13 cellular contexts compared by ENCODE assay signal in the genomic region with DNA sequence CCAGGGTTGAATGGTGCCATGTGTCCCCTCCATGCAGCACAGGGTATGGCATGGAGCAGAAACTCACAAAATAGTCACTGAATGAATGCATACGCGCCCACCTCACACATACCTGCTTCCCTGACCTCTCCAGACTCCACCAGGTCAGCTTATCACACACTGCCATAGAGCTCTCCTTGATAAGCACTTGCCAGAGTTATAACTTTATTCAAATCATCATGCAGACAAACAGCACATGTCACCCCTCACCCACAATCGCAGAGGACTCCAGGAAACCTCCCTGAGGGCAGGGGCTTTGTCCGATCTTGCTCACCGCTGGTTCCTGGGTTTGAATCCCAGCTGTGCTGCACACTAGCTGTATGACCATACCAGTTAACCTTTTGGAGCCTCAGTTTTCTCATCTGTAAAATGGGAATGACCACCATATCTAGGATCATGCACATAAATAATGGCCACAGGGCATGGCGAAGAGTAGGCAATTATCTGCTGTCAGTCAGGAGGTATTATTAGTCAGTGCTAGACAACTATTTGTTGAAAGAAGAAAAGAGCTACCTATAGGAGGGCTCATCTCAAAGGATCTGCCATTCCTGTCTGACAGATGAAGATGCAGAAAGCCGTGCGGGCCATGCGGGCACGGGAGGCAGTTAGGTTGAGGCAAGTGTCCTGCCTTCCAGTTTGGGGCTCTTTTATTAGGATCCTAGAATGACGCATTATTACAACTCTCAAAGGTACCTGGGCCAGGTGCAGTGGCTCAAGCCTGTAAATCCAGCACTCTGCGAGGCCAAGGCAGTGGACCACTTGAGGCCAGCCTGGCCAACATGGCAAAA. TPM values are rescaled to one million over a fixed set of nuclear protein-coding genes. Genes with fewer than 3 reads are reported as not detected.
DNase-seq lines count a peak whose midpoint lies in the region; ATAC-seq and TF ChIP-seq lines count a peak whose summit lies in the region.
"Had no signal": no experiment of that assay in that cellular context is flagged by ENCODE, and none has a peak within 500 bp of the region (broad histone marks: within the 10 kb centered on the region; RNA-seq: fewer than 3 reads in every experiment).

No MANE protein-coding gene starts in this region.

- CTCF ChIA-PET in activated CD4-positive, alpha-beta memory T cell treated with anti-CD3 and anti-CD28 coated beads, Interleukin-2, amount 10 ng/mL, durations not matched to agents 7 days and 5 days (lab: Charles Lee): interaction anchor here (0.6 to 14.8 kb wide), 5 partner anchors 9 to 114 kb away, joined by 3 to 208 read pairs (median 3); a partner anchor contains a TSS

- H3K9me3 Mint-ChIP-seq in activated T-cell treated with anti-CD3 and anti-CD28 coated beads, Interleukin-2, amount 50 U/mL, for 72 hours: peaks cover 0 to 2% of the 10 kb centered on the region in 2 donors
- no peaks in the 10 kb centered on the region for H3K9me3 Mint-ChIP-seq in activated CD4-positive, alpha-beta memory T cell treated with anti-CD3 and anti-CD28 coated beads, Interleukin-2, amount 10 ng/mL, durations not matched to agents 7 days and 5 days
- H3K9me3 Mint-ChIP-seq in glutamatergic neuron (ENCODE audit: unreplicated experiment): no peaks in the 10 kb centered on the region
- no peaks in the 10 kb centered on the region for H3K9me3 Mint-ChIP-seq in stimulated activated memory B cell treated with anti-CD40 and anti-IgM and Interleukin-4, amounts not matched to agents 10 μg/mL and 1 μg/mL and 100 μg/mL, for 72 hours
- H3K9me3 Mint-ChIP-seq: WTC11 had no signal

- H3K27me3 Mint-ChIP-seq in activated T-cell treated with anti-CD3 and anti-CD28 coated beads, Interleukin-2, amount 50 U/mL, for 72 hours (ENCODE audit: low read depth): no peaks in the 10 kb centered on the region
- H3K27me3 Mint-ChIP-seq in activated CD4-positive, alpha-beta memory T cell treated with anti-CD3 and anti-CD28 coated beads, Interleukin-2, amount 10 ng/mL, durations not matched to agents 7 days and 5 days: no peaks in the 10 kb centered on the region
- no peaks in the 10 kb centered on the region for H3K27me3 Mint-ChIP-seq in glutamatergic neuron (ENCODE audit: unreplicated experiment)
- no peaks in the 10 kb centered on the region for H3K27me3 Mint-ChIP-seq in stimulated activated memory B cell treated with anti-CD40 and anti-IgM and Interleukin-4, amounts not matched to agents 10 μg/mL and 1 μg/mL and 100 μg/mL, for 72 hours

- peaks cover 51% of the 10 kb centered on the region for H3K4me1 Mint-ChIP-seq in activated T-cell treated with anti-CD3 and anti-CD28 coated beads, Interleukin-2, amount 50 U/mL, for 72 hours (ENCODE audit: low read depth)
- peaks cover 42% of the 10 kb centered on the region for H3K4me1 Mint-ChIP-seq in activated CD4-positive, alpha-beta memory T cell treated with anti-CD3 and anti-CD28 coated beads, Interleukin-2, amount 10 ng/mL, durations not matched to agents 7 days and 5 days
- peaks cover 14% of the 10 kb centered on the region for H3K4me1 Mint-ChIP-seq in glutamatergic neuron (ENCODE audit: low read depth, unreplicated experiment)
- H3K4me1 Mint-ChIP-seq in stimulated activated memory B cell treated with anti-CD40 and anti-IgM and Interleukin-4, amounts not matched to agents 10 μg/mL and 1 μg/mL and 100 μg/mL, for 72 hours: peaks cover 56% of the 10 kb centered on the region
- H3K4me1 Mint-ChIP-seq: WTC11 had no signal

- TF ChIP-seq CTCF in glutamatergic neuron (IDR thresholded peaks at IDR 0.05; ENCODE audit: partially characterized antibody, unreplicated experiment): no peak

- DNase-seq in activated T-cell treated with anti-CD3 and anti-CD28 coated beads, Interleukin-2, amount 50 U/mL, for 72 hours: no peak
- no peak for DNase-seq in activated T-cell treated with anti-CD3 and anti-CD28 coated beads, Interleukin-2, amount 50 U/mL, for 1 hour
- no peak for DNase-seq in activated CD4-positive, alpha-beta memory T cell treated with anti-CD3 and anti-CD28 coated beads, Interleukin-2, amount 10 ng/mL, durations not matched to agents 7 days and 5 days
- DNase-seq in glutamatergic neuron (no peak), HK-2 (ENCODE audit: unreplicated experiment) (no peak), CD1c-positive myeloid dendritic cell (ENCODE audit: extremely low spot score) (no peak), NCI-H2227 treated with DMSO at 0.1 percent for 48 hours (lab: John Stamatoyannopoulos, UW) (no peak)
- DNase-seq: DMS79, left colon, NCI-H1092 had no signal

- H3K4me3 Mint-ChIP-seq in activated T-cell treated with anti-CD3 and anti-CD28 coated beads, Interleukin-2, amount 50 U/mL, for 72 hours: no peak overlapping the region
- no peak overlapping the region for H3K4me3 Mint-ChIP-seq in activated CD4-positive, alpha-beta memory T cell treated with anti-CD3 and anti-CD28 coated beads, Interleukin-2, amount 10 ng/mL, durations not matched to agents 7 days and 5 days
- peak overlapping the region; percentile 13 for H3K4me3 Mint-ChIP-seq in glutamatergic neuron (ENCODE audit: unreplicated experiment)
- no peak overlapping the region for H3K4me3 Mint-ChIP-seq in stimulated activated memory B cell treated with anti-CD40 and anti-IgM and Interleukin-4, amounts not matched to agents 10 μg/mL and 1 μg/mL and 100 μg/mL, for 72 hours
- H3K4me3 Mint-ChIP-seq: WTC11 had no signal

- ATAC-seq in activated T-cell treated with anti-CD3 and anti-CD28 coated beads, Interleukin-2, amount 50 U/mL, for 72 hours (replicated peaks in 1 of 2): no peak
- ATAC-seq in stimulated activated memory B cell treated with anti-CD40 and anti-IgM and Interleukin-4, amounts not matched to agents 10 μg/mL and 1 μg/mL and 100 μg/mL, for 72 hours: no peak
- ATAC-seq: left colon had no signal

- POLR2A ChIA-PET in activated CD4-positive, alpha-beta memory T cell treated with anti-CD3 and anti-CD28 coated beads, Interleukin-2, amount 10 ng/mL, durations not matched to agents 7 days and 5 days (lab: Charles Lee): interaction anchor here (1.1 to 1.7 kb wide), 3 partner anchors 13 to 34 kb away, joined by 3 to 11 read pairs (median 3); no protein-coding TSS in a partner anchor

- H3K27ac Mint-ChIP-seq in activated T-cell treated with anti-CD3 and anti-CD28 coated beads, Interleukin-2, amount 50 U/mL, for 72 hours: peak overlapping the region; percentile 94
- peak overlapping the region; percentile 99 for H3K27ac Mint-ChIP-seq in activated CD4-positive, alpha-beta memory T cell treated with anti-CD3 and anti-CD28 coated beads, Interleukin-2, amount 10 ng/mL, durations not matched to agents 7 days and 5 days
- H3K27ac Mint-ChIP-seq in glutamatergic neuron (ENCODE audit: unreplicated experiment): peak overlapping the region; percentile 43
- peak overlapping the region; percentile 82 for H3K27ac Mint-ChIP-seq in stimulated activated memory B cell treated with anti-CD40 and anti-IgM and Interleukin-4, amounts not matched to agents 10 μg/mL and 1 μg/mL and 100 μg/mL, for 72 hours
- H3K27ac Mint-ChIP-seq: WTC11 had no signal

- H3K36me3 Mint-ChIP-seq in activated T-cell treated with anti-CD3 and anti-CD28 coated beads, Interleukin-2, amount 50 U/mL, for 72 hours (ENCODE audit: insufficient read depth in 2 of 2): peaks cover 11 to 19% of the 10 kb centered on the region in 2 donors
- peaks cover 35% of the 10 kb centered on the region for H3K36me3 Mint-ChIP-seq in activated CD4-positive, alpha-beta memory T cell treated with anti-CD3 and anti-CD28 coated beads, Interleukin-2, amount 10 ng/mL, durations not matched to agents 7 days and 5 days (ENCODE audit: low read depth)
- peaks cover 4% of the 10 kb centered on the region for H3K36me3 Mint-ChIP-seq in glutamatergic neuron (ENCODE audit: unreplicated experiment)
- H3K36me3 Mint-ChIP-seq in stimulated activated memory B cell treated with anti-CD40 and anti-IgM and Interleukin-4, amounts not matched to agents 10 μg/mL and 1 μg/mL and 100 μg/mL, for 72 hours: peaks cover 41% of the 10 kb centered on the region

RNA-seq across cellular contexts. Expression of a gene that starts 14.0 kb away (rescaled TPM):
- 10 to 100 TPM; 58.4 to 66.7 TPM for total RNA-seq in activated T-cell treated with anti-CD3 and anti-CD28 coated beads, Interleukin-2, amount 50 U/mL, for 72 hours
- total RNA-seq in activated CD4-positive, alpha-beta memory T cell treated with anti-CD3 and anti-CD28 coated beads, Interleukin-2, amount 10 ng/mL, durations not matched to agents 7 days and 5 days: 10 to 100 TPM; 42.5 to 46.1 TPM
- total RNA-seq in glutamatergic neuron (ENCODE audit: unreplicated experiment): 39.5 TPM

RNA-seq across cellular contexts. Expression of a gene that starts 14.2 kb away (rescaled TPM):
- total RNA-seq in activated T-cell treated with anti-CD3 and anti-CD28 coated beads, Interleukin-2, amount 50 U/mL, for 72 hours: 10 to 100 TPM in 1 of 2 donors, 1 to 10 TPM in 1; 8.9 to 18.1 TPM
- 1 to 10 TPM; 3.7 to 4.4 TPM for total RNA-seq in activated CD4-positive, alpha-beta memory T cell treated with anti-CD3 and anti-CD28 coated beads, Interleukin-2, amount 10 ng/mL, durations not matched to agents 7 days and 5 days
- total RNA-seq in glutamatergic neuron (ENCODE audit: unreplicated experiment): 0.96 TPM

RNA-seq across cellular contexts. Expression of a gene that starts 28.4 kb away (rescaled TPM):
- 1 to 10 TPM; 3.2 to 4.3 TPM for total RNA-seq in activated T-cell treated with anti-CD3 and anti-CD28 coated beads, Interleukin-2, amount 50 U/mL, for 72 hours
- total RNA-seq in activated CD4-positive, alpha-beta memory T cell treated with anti-CD3 and anti-CD28 coated beads, Interleukin-2, amount 10 ng/mL, durations not matched to agents 7 days and 5 days: 1 to 10 TPM; 4.1 to 4.8 TPM
- total RNA-seq in glutamatergic neuron (ENCODE audit: unreplicated experiment): 2.0 TPM
- total RNA-seq: cardiac muscle cell had no signal

RNA-seq across cellular contexts. Expression of a gene that starts 34.4 kb away (rescaled TPM):
- total RNA-seq in activated T-cell treated with anti-CD3 and anti-CD28 coated beads, Interleukin-2, amount 50 U/mL, for 72 hours: 100 to 1,000 TPM; 101 to 125 TPM
- 10 to 100 TPM; 90.7 to 91.1 TPM for total RNA-seq in activated CD4-positive, alpha-beta memory T cell treated with anti-CD3 and anti-CD28 coated beads, Interleukin-2, amount 10 ng/mL, durations not matched to agents 7 days and 5 days
- 16.0 TPM for total RNA-seq in glutamatergic neuron (ENCODE audit: unreplicated experiment)

RNA-seq across cellular contexts. Expression of a gene that starts 34.6 kb away (rescaled TPM):
- 10 to 100 TPM; 13.6 to 16.6 TPM for total RNA-seq in activated T-cell treated with anti-CD3 and anti-CD28 coated beads, Interleukin-2, amount 50 U/mL, for 72 hours
- 10 to 100 TPM; 15.3 to 16.5 TPM for total RNA-seq in activated CD4-positive, alpha-beta memory T cell treated with anti-CD3 and anti-CD28 coated beads, Interleukin-2, amount 10 ng/mL, durations not matched to agents 7 days and 5 days
- 184 TPM for total RNA-seq in glutamatergic neuron (ENCODE audit: unreplicated experiment)

Comparison
In these comparisons a context has a peak if more than half of its experiments do, and no peak if none do; other contexts are left out.
1. H3K27ac Mint-ChIP-seq: peak in every context shown above with its lines; median percentile 99 in activated CD4-positive, alpha-beta memory T cell treated with anti-CD3 and anti-CD28 coated beads, Interleukin-2, amount 10 ng/mL, durations not matched to agents 7 days and 5 days; 94 in activated T-cell treated with anti-CD3 and anti-CD28 coated beads, Interleukin-2, amount 50 U/mL, for 72 hours; 82 in stimulated activated memory B cell treated with anti-CD40 and anti-IgM and Interleukin-4, amounts not matched to agents 10 μg/mL and 1 μg/mL and 100 μg/mL, for 72 hours; 43 in glutamatergic neuron.